In the genomic region with DNA sequence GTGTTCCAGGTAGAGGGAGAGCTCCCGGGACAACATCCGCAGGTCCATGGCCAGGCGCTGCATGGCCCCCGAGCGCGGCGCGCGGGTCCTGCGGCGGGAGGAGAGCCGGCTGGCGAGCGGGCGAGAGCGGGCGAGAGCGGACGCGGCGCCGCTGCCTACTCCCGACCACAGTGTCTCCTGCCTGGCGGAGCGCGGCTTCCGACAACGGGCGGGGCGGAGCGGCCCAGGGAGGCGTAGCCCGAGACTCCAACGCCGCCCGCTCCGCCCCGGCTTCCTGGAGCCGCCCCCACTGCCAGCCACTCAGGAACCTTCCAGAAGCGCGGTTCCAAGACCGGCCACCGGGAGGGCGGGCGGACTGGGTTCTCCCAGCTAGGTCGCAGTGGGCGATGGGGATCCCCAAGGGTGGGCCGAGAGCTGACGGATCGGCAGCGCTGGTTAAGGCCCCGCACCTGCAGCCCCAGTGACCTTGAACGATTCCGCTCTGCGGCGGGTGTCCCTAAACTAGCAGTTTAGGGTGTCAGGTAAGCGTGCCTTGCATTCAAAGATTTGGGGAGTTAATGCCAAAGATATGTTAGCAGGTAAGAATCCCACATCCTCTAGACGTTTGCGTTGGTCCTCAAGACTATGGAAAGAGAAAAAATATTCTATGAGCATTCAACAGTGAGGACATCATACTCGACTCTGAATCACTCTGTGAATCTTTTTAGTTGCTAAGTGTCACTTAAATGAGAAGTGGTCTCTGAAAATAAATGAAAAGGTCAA, we compare ENCODE assay signal across 8 cellular contexts. TPM values are rescaled to one million over a fixed set of nuclear protein-coding genes. Genes with fewer than 3 reads are reported as not detected.
DNase-seq lines count a peak whose midpoint lies in the region; ATAC-seq and TF ChIP-seq lines count a peak whose summit lies in the region.

A gene with protein sequence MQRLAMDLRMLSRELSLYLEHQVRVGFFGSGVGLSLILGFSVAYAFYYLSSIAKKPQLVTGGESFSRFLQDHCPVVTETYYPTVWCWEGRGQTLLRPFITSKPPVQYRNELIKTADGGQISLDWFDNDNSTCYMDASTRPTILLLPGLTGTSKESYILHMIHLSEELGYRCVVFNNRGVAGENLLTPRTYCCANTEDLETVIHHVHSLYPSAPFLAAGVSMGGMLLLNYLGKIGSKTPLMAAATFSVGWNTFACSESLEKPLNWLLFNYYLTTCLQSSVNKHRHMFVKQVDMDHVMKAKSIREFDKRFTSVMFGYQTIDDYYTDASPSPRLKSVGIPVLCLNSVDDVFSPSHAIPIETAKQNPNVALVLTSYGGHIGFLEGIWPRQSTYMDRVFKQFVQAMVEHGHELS (minus strand): TSS at position 172 of the 762 bp plus-strand sequence. CDS start 109 bp downstream, at position 63.

- POLR2A ChIA-PET in BJ (lab: Charles Lee), result no interaction called here

- no peaks in the 10 kb centered on the region for H3K4me1 ChIP-seq in colonic mucosa

- intact Hi-C loops in colonic mucosa (cut with DNase I), result no loop called here

- no peaks in the 10 kb centered on the region for H3K9me3 ChIP-seq in colonic mucosa

- H3K36me3 ChIP-seq in BJ (ENCODE audit: control insufficient read depth, insufficient read depth, low read length), result no peaks in the 10 kb centered on the region
- H3K36me3 ChIP-seq in colonic mucosa, result no peaks in the 10 kb centered on the region

- peak; percentile 93 for ATAC-seq in HG03439 (IDR thresholded peaks at IDR 0.05; ENCODE audit: unreplicated experiment)
- ATAC-seq in left lobe of liver, result peak; percentile 95

- H3K27ac ChIP-seq in colonic mucosa, result peak within 1 kb of the TSS; percentile 97

- DNase-seq in BJ (ENCODE audit: low read depth) (no peak), NCI-H510A treated with DMSO at 0.1 percent for 48 hours (lab: John Stamatoyannopoulos, UW) (peak; percentile 80), colonic mucosa (peak; percentile 96), left lobe of liver (ENCODE audit: low spot score) (peak; percentile 97)
- peak; percentile 93 for DNase-seq in activated CD4-positive, alpha-beta T cell treated with anti-CD3 and anti-CD28 coated beads for 48 hours
- peak; percentile 86 for DNase-seq in stimulated activated CD4-positive, alpha-beta T cell treated with anti-CD3 and anti-CD28 coated beads, Interleukin-2, amount 100 ng/mL, for 4 hours (ENCODE audit: low read depth)

- H3K27me3 ChIP-seq in BJ (ENCODE audit: control insufficient read depth, insufficient read depth, low read length), result no peaks in the 10 kb centered on the region
- H3K27me3 ChIP-seq in colonic mucosa, result no peaks in the 10 kb centered on the region

- TF ChIP-seq POLR2A in GM19193 (IDR thresholded peaks at IDR 0.05; ENCODE audit: extremely low read depth, insufficient read depth, insufficient read length), result peak; percentile 83

- CTCF ChIA-PET in BJ (lab: Yijun Ruan, JAX), result interaction anchor here (0.8 to 1.4 kb wide), 4 partner anchors 10 to 216 kb away, joined by 3 read pairs; partner anchors contain the start of gene ESCO1

- H3K4me3 ChIP-seq in BJ (ENCODE audit: low read depth, low read length), result peak within 1 kb of the TSS; percentile 86
- peak within 1 kb of the TSS; percentile 91 for H3K4me3 ChIP-seq in colonic mucosa

- H3K9ac ChIP-seq in colonic mucosa (ENCODE audit: low read depth in 2 of 2, low read length in 2 of 2), result peak within 1 kb of the TSS; percentile 87 to 94

- peak; percentile 59 for TF ChIP-seq CTCF in BJ (IDR thresholded peaks at IDR 0.05; ENCODE audit: insufficient read depth, low read depth, low read length)
- TF ChIP-seq CTCF in colonic mucosa (IDR thresholded peaks at IDR 0.05), result peak; percentile 41

RNA-seq across cellular contexts. Expression of the gene that starts here (rescaled TPM):
- polyA plus RNA-seq in BJ (2011; rRNA removed), result 2.8 and 3.3 TPM in 2 replicates
- 2.1 and 2.7 TPM in 2 replicates for polyA minus RNA-seq in BJ (2011; rRNA and poly(A)+ RNA removed)
- total RNA-seq in colonic mucosa (100 to 1,000 TPM in 1 of 2 donors, 10 to 100 TPM in 1; 69.3 to 105 TPM), left lobe of liver (21.3 TPM)
